ENCODE assay signal across 8 cellular contexts in the genomic region with DNA sequence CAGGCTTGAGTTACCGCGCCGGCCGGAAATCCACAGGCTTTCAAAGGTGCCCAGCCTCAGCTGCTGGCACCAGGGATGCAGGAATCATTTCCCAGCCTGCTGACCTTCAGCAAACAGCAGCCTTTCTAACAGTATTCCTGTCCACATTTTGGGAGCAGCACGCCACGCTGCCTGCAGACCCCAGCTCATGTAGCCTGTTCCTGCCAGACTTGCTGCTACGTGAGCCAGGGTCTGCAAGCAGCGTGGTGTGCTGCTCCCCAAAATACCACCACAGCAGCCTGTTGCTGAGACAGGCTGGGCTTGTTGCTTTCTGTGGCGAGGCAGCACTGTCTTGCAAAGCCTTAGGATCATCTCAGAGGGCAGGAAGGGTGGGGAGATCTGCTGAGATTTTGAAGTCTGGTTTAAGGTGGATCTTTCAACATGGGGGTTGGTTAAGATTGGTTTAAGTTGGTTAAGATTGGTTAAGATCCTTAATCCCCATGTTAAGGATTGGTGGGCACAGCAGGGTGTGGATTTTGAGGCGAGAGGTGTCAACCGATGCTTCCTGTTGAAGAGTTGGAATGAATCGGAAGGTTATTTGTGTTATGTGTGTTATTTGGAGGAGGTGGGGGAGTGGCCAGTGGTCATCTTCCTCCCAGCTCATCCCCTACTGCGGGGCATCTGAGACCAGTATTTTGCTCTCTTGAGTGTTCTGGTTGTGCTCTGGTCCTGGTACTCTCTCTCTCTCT. TPM values are rescaled to one million over a fixed set of nuclear protein-coding genes. Genes with fewer than 3 reads are reported as not detected.
DNase-seq lines count a peak whose midpoint lies in the region; ATAC-seq and TF ChIP-seq lines count a peak whose summit lies in the region.
"Had no signal": no experiment of that assay in that cellular context is flagged by ENCODE, and none has a peak within 500 bp of the region (broad histone marks: within the 10 kb centered on the region; RNA-seq: fewer than 3 reads in every experiment).

No MANE protein-coding gene starts in this region.

- H3K9me3 ChIP-seq in H9 (ENCODE audit: control insufficient read depth, low read depth, low read length) (no peaks in the 10 kb centered on the region), iPS-20b (ENCODE audit: insufficient read depth, low read depth, low read length) (no peaks in the 10 kb centered on the region), smooth muscle cell (replicated peaks; ENCODE audit: low read depth) (no peaks in the 10 kb centered on the region)

- no peak overlapping the region for H2BK15ac ChIP-seq in H9 (ENCODE audit: low read depth, low read length)

- no peaks in the 10 kb centered on the region for H3K27me3 Mint-ChIP-seq in H9 (ENCODE audit: low read depth)
- H3K27me3 Mint-ChIP-seq in activated CD4-positive, alpha-beta T cell treated with anti-CD3 and anti-CD28 coated beads, Interleukin-2, amount 10 ng/mL, durations not matched to agents 24 days and 14 days, result no peaks in the 10 kb centered on the region

- no peak overlapping the region for H2BK5ac ChIP-seq in H9 (ENCODE audit: insufficient read length, low read length)

- H3K79me2 ChIP-seq in H9 (ENCODE audit: insufficient read depth, low read length) (no peaks in the 10 kb centered on the region), smooth muscle cell (ENCODE audit: low read depth) (no peaks in the 10 kb centered on the region)

- no peak overlapping the region for H3K4me3 ChIP-seq in iPS-20b (ENCODE audit: low read length)
- peak overlapping the region; percentile 27 for H3K4me3 ChIP-seq in smooth muscle cell

- peak overlapping the region; percentile 31 for H3K18ac ChIP-seq in H9 (ENCODE audit: insufficient read length, low read depth, low read length)

- H3K4ac ChIP-seq in H9 (ENCODE audit: low read depth, low read length), result no peak overlapping the region

- no peak overlapping the region for H4K5ac ChIP-seq in H9 (ENCODE audit: insufficient read length, low read depth, low read length)

- intact Hi-C loops in activated CD4-positive, alpha-beta T cell treated with anti-CD3 and anti-CD28 coated beads, Interleukin-2, amount 10 ng/mL, durations not matched to agents 24 days and 14 days (cut with micrococcal nuclease), result no loop called here

- H3K27ac ChIP-seq in H9 (ENCODE audit: insufficient read length, low read depth, low read length) (no peak overlapping the region), angular gyrus (ENCODE audit: low read depth, low read length) (peak overlapping the region; percentile 38), iPS-20b (ENCODE audit: low read length) (no peak overlapping the region), smooth muscle cell (ENCODE audit: low read depth) (no peak overlapping the region)

- H3K4me1 Mint-ChIP-seq in H9, result peaks cover 16 to 27% of the 10 kb centered on the region in 2 experiments
- H3K4me1 Mint-ChIP-seq in activated CD4-positive, alpha-beta T cell treated with anti-CD3 and anti-CD28 coated beads, Interleukin-2, amount 10 ng/mL, durations not matched to agents 24 days and 14 days, result no peaks in the 10 kb centered on the region
- H3K4me1 Mint-ChIP-seq: memory B cell had no signal

- H3K9me3 Mint-ChIP-seq in H9, result no peaks in the 10 kb centered on the region
- H3K9me3 Mint-ChIP-seq in activated CD4-positive, alpha-beta T cell treated with anti-CD3 and anti-CD28 coated beads, Interleukin-2, amount 10 ng/mL, durations not matched to agents 24 days and 14 days, result no peaks in the 10 kb centered on the region
- H3K9me3 Mint-ChIP-seq: memory B cell had no signal

- H2AK5ac ChIP-seq in H9 (ENCODE audit: insufficient read length, low read length), result no peak overlapping the region

- DNase-seq in H9 (no peak), smooth muscle cell (lab: John Stamatoyannopoulos, UW; ENCODE audit: unreplicated experiment) (no peak), NCI-H2171 treated with DMSO at 0.1 percent for 48 hours (lab: John Stamatoyannopoulos, UW) (no peak)
- no peak for DNase-seq in activated CD4-positive, alpha-beta T cell treated with anti-CD3 and anti-CD28 coated beads, Interleukin-2, amount 10 ng/mL, durations not matched to agents 24 days and 14 days

- H3K4me3 Mint-ChIP-seq in H9, result peak overlapping the region; percentile 44 to 52; a peak in 3 of 5 replicates
- H3K4me3 Mint-ChIP-seq in activated CD4-positive, alpha-beta T cell treated with anti-CD3 and anti-CD28 coated beads, Interleukin-2, amount 10 ng/mL, durations not matched to agents 24 days and 14 days, result no peak overlapping the region
- H3K4me3 Mint-ChIP-seq: memory B cell had no signal

- no peaks in the 10 kb centered on the region for H3F3A ChIP-seq in smooth muscle cell (ENCODE audit: low read depth)

- H3K36me3 Mint-ChIP-seq in H9 (ENCODE audit: insufficient read depth in 1 of 3, low read depth in 3 of 3), result peaks cover 2 to 7% (median 6%) of the 10 kb centered on the region in 3 experiments; a peak in 6 of 7 replicates
- H3K36me3 Mint-ChIP-seq in activated CD4-positive, alpha-beta T cell treated with anti-CD3 and anti-CD28 coated beads, Interleukin-2, amount 10 ng/mL, durations not matched to agents 24 days and 14 days (ENCODE audit: low read depth), result no peaks in the 10 kb centered on the region

- H3K36me3 ChIP-seq in iPS-20b (ENCODE audit: insufficient read depth, low read depth, low read length), result peaks cover 6% of the 10 kb centered on the region
- H3K36me3 ChIP-seq in smooth muscle cell (ENCODE audit: low read depth), result no peaks in the 10 kb centered on the region

- 100% methylated on average over 1 of the region's 13 CpGs for WGBS in H9 (ENCODE audit: extremely low coverage, insufficient read length, low lambda C conversion rate)
- WGBS in smooth muscle cell (ENCODE audit: low lambda C conversion rate), result 63% methylated on average over 13 of the region's 13 CpGs

- no peaks in the 10 kb centered on the region for H3K23me2 ChIP-seq in H9 (ENCODE audit: insufficient read length, low read depth, low read length, poor library complexity, severe bottlenecking)

- ATAC-seq in GM19397 (IDR thresholded peaks at IDR 0.05; ENCODE audit: unreplicated experiment), result no peak

- no peak overlapping the region for H3T11ph ChIP-seq in H9 (ENCODE audit: low read length)

- H2BK20ac ChIP-seq in H9 (ENCODE audit: low read depth, low read length, poor library complexity, severe bottlenecking), result no peak overlapping the region

- H3K27ac Mint-ChIP-seq in H9, result peak overlapping the region in 1 of 3 experiments; percentile 35; a peak in 2 of 7 replicates
- H3K27ac Mint-ChIP-seq in activated CD4-positive, alpha-beta T cell treated with anti-CD3 and anti-CD28 coated beads, Interleukin-2, amount 10 ng/mL, durations not matched to agents 24 days and 14 days, result no peak overlapping the region
- H3K27ac Mint-ChIP-seq: memory B cell had no signal

- no peaks in the 10 kb centered on the region for H3K79me1 ChIP-seq in H9 (ENCODE audit: insufficient read depth, low read depth, low read length, poor library complexity, severe bottlenecking)

- no peaks in the 10 kb centered on the region for H3K27me3 ChIP-seq in H9 (ENCODE audit: insufficient read depth, low read length)
- no peaks in the 10 kb centered on the region for H3K27me3 ChIP-seq in iPS-20b (ENCODE audit: insufficient read depth, low read length)
- H3K27me3 ChIP-seq in smooth muscle cell (ENCODE audit: low read depth), result no peaks in the 10 kb centered on the region

- H3K4me1 ChIP-seq in H9 (ENCODE audit: insufficient read depth, low read length) (no peaks in the 10 kb centered on the region; the same call in 1 of the 2 replicates), iPS-20b (ENCODE audit: insufficient read depth, low read length) (peaks cover 7% of the 10 kb centered on the region; the same call in 1 of the 2 replicates), smooth muscle cell (ENCODE audit: low read depth) (peaks cover 8% of the 10 kb centered on the region)

- H3K9ac ChIP-seq in H9 (ENCODE audit: extremely low read depth, insufficient read length, low read length), result peak overlapping the region; percentile 3
- H3K9ac ChIP-seq in iPS-20b (ENCODE audit: low read depth, low read length), result peak overlapping the region; percentile 75; the same call in 1 of the 2 replicates
- no peak overlapping the region for H3K9ac ChIP-seq in smooth muscle cell (ENCODE audit: low read depth)

- no peaks in the 10 kb centered on the region for H4K20me1 ChIP-seq in H9 (ENCODE audit: control insufficient read depth, insufficient read depth, insufficient read length)
- H4K20me1 ChIP-seq in smooth muscle cell (ENCODE audit: low read depth), result no peaks in the 10 kb centered on the region

- no peak for TF ChIP-seq CTCF in H9 (conservative IDR thresholded peaks at IDR 0.05)
- TF ChIP-seq CTCF in smooth muscle cell (IDR thresholded peaks at IDR 0.05; ENCODE audit: borderline replicate concordance, insufficient read depth, poor library complexity, severe bottlenecking), result no peak

- H2BK12ac ChIP-seq in H9 (ENCODE audit: insufficient read length, low read depth, low read length), result no peak overlapping the region

- peak overlapping the region; percentile 7 for H3K4me2 ChIP-seq in H9 (ENCODE audit: insufficient read depth, insufficient read length, low read length)
- peak overlapping the region; percentile 77 for H3K4me2 ChIP-seq in smooth muscle cell

- H4K91ac ChIP-seq in H9 (ENCODE audit: insufficient read length, low read depth, low read length), result no peak overlapping the region

- no peak overlapping the region for H4K8ac ChIP-seq in H9 (replicated peaks; ENCODE audit: insufficient read length, low read depth, low read length)

- peak overlapping the region; percentile 47; the same call in 1 of the 2 replicates for H3K14ac ChIP-seq in H9 (ENCODE audit: insufficient read depth, low read length)

- no peak overlapping the region for H2AFZ ChIP-seq in H9 (ENCODE audit: low read length)
- H2AFZ ChIP-seq in smooth muscle cell (ENCODE audit: low read depth), result no peak overlapping the region

- no peak overlapping the region for H3K23ac ChIP-seq in H9 (ENCODE audit: insufficient read length, low read depth, low read length)

- H2BK120ac ChIP-seq in H9 (ENCODE audit: low read depth, low read length, poor library complexity, severe bottlenecking), result no peak overlapping the region

- no peak overlapping the region for H3K56ac ChIP-seq in H9 (ENCODE audit: insufficient read length, low read depth, low read length)

RNA-seq across cellular contexts. Expression of gene FAAH, which starts 12.9 kb away (rescaled TPM):
- total RNA-seq in H9 (2021) (18.9 and 23.4 TPM in 2 replicates), smooth muscle cell (8.9 and 11.1 TPM in 2 replicates)
- polyA plus RNA-seq in smooth muscle cell, result 5.7 and 12.1 TPM in 2 replicates
- total RNA-seq in activated CD4-positive, alpha-beta T cell treated with anti-CD3 and anti-CD28 coated beads, Interleukin-2, amount 10 ng/mL, durations not matched to agents 24 days and 14 days, result 4.6 and 6.8 TPM in 2 replicates
